In the genomic region with DNA sequence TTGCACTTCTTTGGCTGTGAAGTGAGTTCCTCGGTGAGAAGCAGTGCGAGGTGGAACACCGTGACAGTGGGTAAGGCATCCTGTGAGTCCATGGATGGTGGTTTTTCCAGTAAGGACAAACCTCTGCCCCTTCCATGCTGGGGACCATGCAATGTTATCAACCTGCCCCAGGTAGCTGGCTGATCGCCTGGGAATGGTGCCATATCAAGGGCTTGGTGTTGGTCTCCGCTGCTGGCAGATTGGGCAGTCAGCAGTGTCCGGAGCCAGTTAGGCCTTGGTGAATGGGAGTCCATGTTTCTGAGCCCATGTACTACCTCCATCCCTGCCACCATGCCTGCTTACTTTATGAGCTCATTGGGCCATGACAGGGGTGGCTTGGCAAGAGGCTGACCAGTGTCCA, we compare ENCODE assay signal across 30 cellular contexts.
"Had no signal": no experiment of that assay in that cellular context is flagged by ENCODE, and none has a peak within 500 bp of the region (broad histone marks: within the 10 kb centered on the region; RNA-seq: fewer than 3 reads in every experiment).

No MANE protein-coding gene starts in this region.

- H3K4me3 ChIP-seq: dorsolateral prefrontal cortex, esophagus squamous epithelium, heart right ventricle, mucosa of descending colon, right lobe of liver, suprapubic skin, transverse colon, upper lobe of right lung, uterus had no signal

- H3K9me3 Mint-ChIP-seq: immature natural killer cell; stimulated activated naive B cell treated with anti-CD40 and anti-IgM and Interleukin-4, amounts not matched to agents 10 μg/mL and 1 μg/mL and 100 μg/mL, for 72 hours; stimulated activated naive CD8-positive, alpha-beta T cell treated with anti-CD3 and anti-CD28 coated beads, Interleukin-15, Interleukin-2, amounts not matched to agents 100 ng/mL and 50 ng/mL, for 24 hours had no signal

- H3K79me2 ChIP-seq: parathyroid adenoma had no signal

- H3K27ac Mint-ChIP-seq: immature natural killer cell; mesothelial cell of epicardium; naive B cell; nephron; progenitor cell of endocrine pancreas; stimulated activated naive B cell treated with anti-CD40 and anti-IgM and Interleukin-4, amounts not matched to agents 10 μg/mL and 1 μg/mL and 100 μg/mL, for 72 hours; stimulated activated naive CD8-positive, alpha-beta T cell treated with anti-CD3 and anti-CD28 coated beads, Interleukin-15, Interleukin-2, amounts not matched to agents 100 ng/mL and 50 ng/mL, for 24 hours had no signal

- H3K36me3 ChIP-seq: esophagus squamous epithelium, heart right ventricle, right lobe of liver, suprapubic skin, transverse colon, upper lobe of right lung, uterus had no signal

- FAIRE-seq: colon, endothelial cell of umbilical vein, keratinocyte, small intestine had no signal

- H2AFZ ChIP-seq: parathyroid adenoma had no signal

- H3K4me3 Mint-ChIP-seq: immature natural killer cell; mesothelial cell of epicardium; stimulated activated naive B cell treated with anti-CD40 and anti-IgM and Interleukin-4, amounts not matched to agents 10 μg/mL and 1 μg/mL and 100 μg/mL, for 72 hours; stimulated activated naive CD8-positive, alpha-beta T cell treated with anti-CD3 and anti-CD28 coated beads, Interleukin-15, Interleukin-2, amounts not matched to agents 100 ng/mL and 50 ng/mL, for 24 hours had no signal

- H3K4me1 ChIP-seq: parathyroid adenoma had no signal

- ATAC-seq: heart right ventricle; left ventricle myocardium superior; mucosa of descending colon; right lobe of liver; stimulated activated naive B cell treated with anti-CD40 and anti-IgM and Interleukin-4, amounts not matched to agents 10 μg/mL and 1 μg/mL and 100 μg/mL, for 72 hours; upper lobe of right lung had no signal

- H3K27ac ChIP-seq: dorsolateral prefrontal cortex, esophagus squamous epithelium, heart right ventricle, parathyroid adenoma, right lobe of liver, suprapubic skin, transverse colon, upper lobe of right lung, uterus had no signal

- H3K36me3 Mint-ChIP-seq: immature natural killer cell, mesothelial cell of epicardium had no signal

- H3K9me3 ChIP-seq: esophagus squamous epithelium, heart right ventricle, mucosa of descending colon, right lobe of liver, suprapubic skin, transverse colon, upper lobe of right lung, uterus had no signal

- DNase-seq: effector CD8-positive, alpha-beta T cell; esophagus squamous epithelium; foreskin melanocyte; glutamatergic neuron; heart right ventricle; hippocampal formation; immature natural killer cell; left ventricle myocardium superior; mesenchymal stem cell; mucosa of descending colon; naive B cell; occipital lobe; right lobe of liver; small intestine; stimulated activated CD4-positive, alpha-beta T cell treated with anti-CD3 and anti-CD28 coated beads, Interleukin-15, amount 100 ng/mL, for 24 hours; stimulated activated CD4-positive, alpha-beta T cell treated with anti-CD3 and anti-CD28 coated beads, Interleukin-2, amount 100 ng/mL, for 48 hours; stimulated activated naive B cell treated with anti-CD40 and anti-IgM and Interleukin-4, amounts not matched to agents 10 μg/mL and 1 μg/mL and 100 μg/mL, for 72 hours; transverse colon; upper lobe of right lung; uterus had no signal
